In the genomic region with DNA sequence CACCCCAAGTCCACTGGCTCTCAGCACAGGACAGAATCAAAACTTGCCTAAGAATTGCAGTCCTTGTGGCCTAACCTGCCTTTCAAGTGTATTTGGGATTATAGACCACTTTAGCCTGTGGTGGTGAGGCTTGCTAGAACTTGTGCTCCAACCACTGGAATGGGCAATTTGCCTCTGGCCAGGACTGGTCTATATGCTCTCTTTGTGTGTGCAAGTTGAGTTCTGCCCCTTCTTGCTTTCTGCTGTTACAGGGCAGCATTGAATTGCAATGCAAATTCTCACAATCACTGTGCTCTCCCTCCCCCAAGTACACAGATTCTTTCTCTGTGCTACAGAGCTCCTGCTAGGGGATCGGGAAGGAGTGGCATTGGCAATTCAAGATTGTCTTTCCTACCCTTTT, we compare ENCODE assay signal across 18 cellular contexts.
DNase-seq lines count a peak whose midpoint lies in the region; ATAC-seq, FAIRE-seq and TF ChIP-seq lines count a peak whose summit lies in the region.
"Had no signal": no experiment of that assay in that cellular context is flagged by ENCODE, and none has a peak within 500 bp of the region (broad histone marks: within the 10 kb centered on the region; RNA-seq: fewer than 3 reads in every experiment).

No MANE protein-coding gene starts in this region.

- H3K27ac ChIP-seq in HUES48 (ENCODE audit: low read depth, low read length) (peak overlapping the region; percentile 1), foreskin keratinocyte (peak overlapping the region; percentile 89), neural cell (ENCODE audit: low read length) (peak overlapping the region; percentile 42), kidney (ENCODE audit: low read depth in 2 of 2, low read length in 2 of 2) (no peak overlapping the region), caudate nucleus (ENCODE audit: low read depth, low read length) (no peak overlapping the region)
- H3K27ac ChIP-seq: Peyer's patch had no signal

- H3F3A ChIP-seq in neural cell (ENCODE audit: insufficient read depth, low read length, poor library complexity, severe bottlenecking) = no peaks in the 10 kb centered on the region

- peak; percentile 91 to 96 for DNase-seq in foreskin keratinocyte
- DNase-seq in DMS79 treated with DMSO at 0.1 percent for 48 hours (lab: John Stamatoyannopoulos, UW) = no peak
- no peak for DNase-seq in kidney
- DNase-seq in caudate nucleus (lab: John Stamatoyannopoulos, UW) = no peak
- DNase-seq in NCI-H187 treated with DMSO at 0.1 percent for 48 hours (lab: John Stamatoyannopoulos, UW) = no peak
- DNase-seq: C1 segment of cervical spinal cord, H7, KG1, NCI-H1417 treated with DMSO at 0.1 percent for 48 hours, NCI-H2081 treated with DMSO at 0.1 percent for 48 hours, NCI-H524, Peyer's patch, SHP77 had no signal

- intact Hi-C loops in kidney (cut with DNase I) = no loop called here

- TF ChIP-seq EP300 in neural cell (conservative IDR thresholded peaks at IDR 0.05; ENCODE audit: poor library complexity, severe bottlenecking) = no peak

- no peak for TF ChIP-seq RAD21 in neural cell (conservative IDR thresholded peaks at IDR 0.05)

- no peak overlapping the region for H3K4me2 ChIP-seq in neural cell (ENCODE audit: low read length)

- H3K79me2 ChIP-seq in neural cell (replicated peaks; ENCODE audit: insufficient read depth, low read length) = no peaks in the 10 kb centered on the region

- no peak overlapping the region for H2AFZ ChIP-seq in neural cell (ENCODE audit: low read depth, low read length)

- H3K27me3 ChIP-seq in HUES48 (ENCODE audit: control insufficient read depth, insufficient read depth, low read length) = no peaks in the 10 kb centered on the region
- no peaks in the 10 kb centered on the region for H3K27me3 ChIP-seq in foreskin keratinocyte
- no peaks in the 10 kb centered on the region for H3K27me3 ChIP-seq in neural cell (ENCODE audit: insufficient read depth, low read depth, low read length)
- H3K27me3 ChIP-seq: Peyer's patch had no signal

- H3K9ac ChIP-seq in HUES48 (ENCODE audit: low read depth, low read length) (no peak overlapping the region), neural cell (ENCODE audit: low read length) (no peak overlapping the region), kidney (ENCODE audit: low read length in 2 of 2) (no peak overlapping the region)

- H3K36me3 ChIP-seq in HUES48 (ENCODE audit: control insufficient read depth, insufficient read depth, low read length) (no peaks in the 10 kb centered on the region), neural cell (ENCODE audit: insufficient read depth, low read length) (no peaks in the 10 kb centered on the region), kidney (ENCODE audit: control insufficient read depth in 1 of 2, insufficient read depth in 2 of 2, low read length in 2 of 2) (no peaks in the 10 kb centered on the region)
- H3K36me3 ChIP-seq: Peyer's patch had no signal

- TF ChIP-seq CTCF in foreskin keratinocyte (conservative IDR thresholded peaks at IDR 0.05) (peak; percentile 23), neural cell (IDR thresholded peaks at IDR 0.05; ENCODE audit: poor library complexity, severe bottlenecking) (no peak), kidney (IDR thresholded peaks at IDR 0.05; ENCODE audit: borderline replicate concordance, extremely low read depth, insufficient read depth) (no peak)

- H3K4me1 ChIP-seq in HUES48 (ENCODE audit: control insufficient read depth, insufficient read depth, low read length) (peaks cover 25% of the 10 kb centered on the region), foreskin keratinocyte (peaks cover 7% of the 10 kb centered on the region), kidney (ENCODE audit: control insufficient read depth in 1 of 2, insufficient read depth in 1 of 2, low read depth in 1 of 2, low read length in 2 of 2) (no peaks in the 10 kb centered on the region)
- H3K4me1 ChIP-seq: Peyer's patch had no signal

- H3K4me3 ChIP-seq in HUES48 (ENCODE audit: low read depth, low read length) (no peak overlapping the region), neural cell (ENCODE audit: low read length) (peak overlapping the region; percentile 25), kidney (ENCODE audit: low read length in 2 of 2) (no peak overlapping the region)
- H3K4me3 ChIP-seq: Peyer's patch had no signal

- H4K20me1 ChIP-seq in neural cell (ENCODE audit: insufficient read depth) = no peaks in the 10 kb centered on the region

- no peaks in the 10 kb centered on the region for H3K9me3 ChIP-seq in HUES48 (ENCODE audit: control insufficient read depth, insufficient read depth, low read length)
- H3K9me3 ChIP-seq in neural cell (ENCODE audit: low read length) = no peaks in the 10 kb centered on the region
- H3K9me3 ChIP-seq in kidney (ENCODE audit: control insufficient read depth in 1 of 2, low read length in 2 of 2) = no peaks in the 10 kb centered on the region
- H3K9me3 ChIP-seq: Peyer's patch had no signal

- no peak for FAIRE-seq in kidney (lab: Jason Lieb, UNC)
- FAIRE-seq: GM12892, HTR-8/SVneo had no signal

- no peaks in the 10 kb centered on the region for H3K9me2 ChIP-seq in neural cell (ENCODE audit: insufficient read depth, low read length)

- ATAC-seq in SK-N-SH treated with all-trans-retinoic acid at 6 μM for 48 hours (peak; percentile 70), foreskin keratinocyte (peak; percentile 71)

TF ChIP-seq in SK-N-SH treated with all-trans-retinoic acid at 6 μM for 48 hours, 23 proteins besides CTCF, POLR2A, EP300 and RAD21 (continues in another document):
- TF ChIP-seq TOX (CRISPR knock-in tag; IDR thresholded peaks at IDR 0.05; ENCODE audit: borderline replicate concordance) (no peak), ARNTL (CRISPR knock-in tag; IDR thresholded peaks at IDR 0.05; ENCODE audit: borderline replicate concordance, low read depth) (no peak), ISL1 (CRISPR knock-in tag; IDR thresholded peaks at IDR 0.05) (no peak), CSRNP3 (CRISPR knock-in tag; IDR thresholded peaks at IDR 0.05) (no peak), TCF4 (CRISPR knock-in tag; IDR thresholded peaks at IDR 0.05; ENCODE audit: borderline replicate concordance) (no peak), RARB (CRISPR knock-in tag; IDR thresholded peaks at IDR 0.05) (no peak), ZFP30 (CRISPR knock-in tag; IDR thresholded peaks at IDR 0.05) (no peak)
- TF ChIP-seq, protein P1, sequence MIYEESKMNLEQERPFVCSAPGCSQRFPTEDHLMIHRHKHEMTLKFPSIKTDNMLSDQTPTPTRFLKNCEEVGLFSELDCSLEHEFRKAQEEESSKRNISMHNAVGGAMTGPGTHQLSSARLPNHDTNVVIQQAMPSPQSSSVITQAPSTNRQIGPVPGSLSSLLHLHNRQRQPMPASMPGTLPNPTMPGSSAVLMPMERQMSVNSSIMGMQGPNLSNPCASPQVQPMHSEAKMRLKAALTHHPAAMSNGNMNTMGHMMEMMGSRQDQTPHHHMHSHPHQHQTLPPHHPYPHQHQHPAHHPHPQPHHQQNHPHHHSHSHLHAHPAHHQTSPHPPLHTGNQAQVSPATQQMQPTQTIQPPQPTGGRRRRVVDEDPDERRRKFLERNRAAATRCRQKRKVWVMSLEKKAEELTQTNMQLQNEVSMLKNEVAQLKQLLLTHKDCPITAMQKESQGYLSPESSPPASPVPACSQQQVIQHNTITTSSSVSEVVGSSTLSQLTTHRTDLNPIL (CRISPR knock-in tag; IDR thresholded peaks at IDR 0.05; ENCODE audit: low read depth) = no peak

TF ChIP-seq in neural cell, 6 proteins besides CTCF, POLR2A, EP300 and RAD21:
- TF ChIP-seq SMC3 (conservative IDR thresholded peaks at IDR 0.05; ENCODE audit: poor library complexity) = no peak
- no peak for TF ChIP-seq TAF1 (IDR thresholded peaks at IDR 0.05; ENCODE audit: low read depth)
- no peak for TF ChIP-seq POLR2AphosphoS5 (IDR thresholded peaks at IDR 0.05)
- no peak for TF ChIP-seq MXI1 (conservative IDR thresholded peaks at IDR 0.05; ENCODE audit: poor library complexity, severe bottlenecking)
- TF ChIP-seq, protein P2, sequence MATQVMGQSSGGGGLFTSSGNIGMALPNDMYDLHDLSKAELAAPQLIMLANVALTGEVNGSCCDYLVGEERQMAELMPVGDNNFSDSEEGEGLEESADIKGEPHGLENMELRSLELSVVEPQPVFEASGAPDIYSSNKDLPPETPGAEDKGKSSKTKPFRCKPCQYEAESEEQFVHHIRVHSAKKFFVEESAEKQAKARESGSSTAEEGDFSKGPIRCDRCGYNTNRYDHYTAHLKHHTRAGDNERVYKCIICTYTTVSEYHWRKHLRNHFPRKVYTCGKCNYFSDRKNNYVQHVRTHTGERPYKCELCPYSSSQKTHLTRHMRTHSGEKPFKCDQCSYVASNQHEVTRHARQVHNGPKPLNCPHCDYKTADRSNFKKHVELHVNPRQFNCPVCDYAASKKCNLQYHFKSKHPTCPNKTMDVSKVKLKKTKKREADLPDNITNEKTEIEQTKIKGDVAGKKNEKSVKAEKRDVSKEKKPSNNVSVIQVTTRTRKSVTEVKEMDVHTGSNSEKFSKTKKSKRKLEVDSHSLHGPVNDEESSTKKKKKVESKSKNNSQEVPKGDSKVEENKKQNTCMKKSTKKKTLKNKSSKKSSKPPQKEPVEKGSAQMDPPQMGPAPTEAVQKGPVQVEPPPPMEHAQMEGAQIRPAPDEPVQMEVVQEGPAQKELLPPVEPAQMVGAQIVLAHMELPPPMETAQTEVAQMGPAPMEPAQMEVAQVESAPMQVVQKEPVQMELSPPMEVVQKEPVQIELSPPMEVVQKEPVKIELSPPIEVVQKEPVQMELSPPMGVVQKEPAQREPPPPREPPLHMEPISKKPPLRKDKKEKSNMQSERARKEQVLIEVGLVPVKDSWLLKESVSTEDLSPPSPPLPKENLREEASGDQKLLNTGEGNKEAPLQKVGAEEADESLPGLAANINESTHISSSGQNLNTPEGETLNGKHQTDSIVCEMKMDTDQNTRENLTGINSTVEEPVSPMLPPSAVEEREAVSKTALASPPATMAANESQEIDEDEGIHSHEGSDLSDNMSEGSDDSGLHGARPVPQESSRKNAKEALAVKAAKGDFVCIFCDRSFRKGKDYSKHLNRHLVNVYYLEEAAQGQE (IDR thresholded peaks at IDR 0.05; ENCODE audit: borderline replicate concordance) = no peak

Comparison
In these comparisons a context has a peak if more than half of its experiments do, and no peak if none do; other contexts are left out.
1. H3K27ac ChIP-seq: peak in HUES48 (single experiment), foreskin keratinocyte (single experiment) and neural cell (single experiment); none in kidney (0 of 2) and caudate nucleus (single experiment).
2. DNase-seq: peak in foreskin keratinocyte (2 of 2); none in DMS79 treated with DMSO at 0.1 percent for 48 hours (single experiment), kidney (single experiment), caudate nucleus (0 of 61) and NCI-H187 treated with DMSO at 0.1 percent for 48 hours (single experiment).